ENCODE assay signal across 8 cellular contexts in genomic region chr19:35757749-35758608, GRCh38. TPM values are rescaled to one million over a fixed set of nuclear protein-coding genes. Genes with fewer than 3 reads are reported as not detected.
DNase-seq lines count a peak whose midpoint lies in the region; ATAC-seq, FAIRE-seq and TF ChIP-seq lines count a peak whose summit lies in the region.

Gene PROSER3 (plus strand): TSS chr19:35758176. CDS start chr19:35758216, 40 bp downstream.

- TF ChIP-seq POLR2A in body of pancreas (IDR thresholded peaks at IDR 0.05), result peak; percentile 28 to 87 (median 86)

- FAIRE-seq in TTC549 (lab: Jason Lieb, UNC), result peak; percentile 96

- ATAC-seq in GM18520 (IDR thresholded peaks at IDR 0.05; ENCODE audit: unreplicated experiment) (peak; percentile 98), HG03064 (IDR thresholded peaks at IDR 0.05; ENCODE audit: low read depth, unreplicated experiment) (peak; percentile 81), body of pancreas (peak; percentile 97), sciatic nerve (peak; percentile 90)

- peaks cover 29% of the 10 kb centered on the region for H3K4me1 ChIP-seq in body of pancreas

- no peaks in the 10 kb centered on the region for H3K27me3 ChIP-seq in body of pancreas

- H3K27ac ChIP-seq in 22Rv1, result peak within 1 kb of the TSS; percentile 97
- peak within 1 kb of the TSS; percentile 77 to 94 (median 90) for H3K27ac ChIP-seq in body of pancreas

- peak within 1 kb of the TSS; percentile 69 to 74 for H3K4me3 ChIP-seq in body of pancreas

- DNase-seq in NCI-H2107 treated with DMSO at 0.1 percent for 48 hours (lab: John Stamatoyannopoulos, UW; ENCODE audit: unreplicated experiment) (peak; percentile 98), body of pancreas (peak; percentile 98 to 99 (median 98)), iPS DF 19.7 (ENCODE audit: low read depth, low spot score) (peak; percentile 99), sciatic nerve (ENCODE audit: low spot score) (peak; percentile 99)

- TF ChIP-seq CTCF in 22Rv1 (IDR thresholded peaks at IDR 0.05) (no peak), body of pancreas (IDR thresholded peaks at IDR 0.05) (no peak)

- 0% methylated on average over 33 to 49 of the region's 53 CpGs for WGBS in body of pancreas, 2 donors

- intact Hi-C loops in body of pancreas (cut with DNase I) (no loop called here), sciatic nerve (cut with DNase I) (no loop called here)

- no peaks in the 10 kb centered on the region for H3K9me3 ChIP-seq in body of pancreas

- H3K36me3 ChIP-seq in body of pancreas (replicated peaks in 1 of 2; ENCODE audit: insufficient read depth in 1 of 2, low read depth in 2 of 2), result peaks cover 0 to 5% of the 10 kb centered on the region in 2 donors

RNA-seq across cellular contexts. Expression of gene PROSER3, which starts in this region (rescaled TPM):
- total RNA-seq in body of pancreas (10 to 100 TPM in 1 of 2 donors, 1 to 10 TPM in 1; 7.3 to 14.2 TPM), sciatic nerve (29.4 TPM)

Comparison
In these comparisons a context has a peak if more than half of its experiments do, and no peak if none do; other contexts are left out.
1. Peak in every context shown above with its lines: DNase-seq, ATAC-seq, H3K4me3 ChIP-seq and H3K27ac ChIP-seq.